10 cellular contexts compared by ENCODE assay signal in the genomic region with DNA sequence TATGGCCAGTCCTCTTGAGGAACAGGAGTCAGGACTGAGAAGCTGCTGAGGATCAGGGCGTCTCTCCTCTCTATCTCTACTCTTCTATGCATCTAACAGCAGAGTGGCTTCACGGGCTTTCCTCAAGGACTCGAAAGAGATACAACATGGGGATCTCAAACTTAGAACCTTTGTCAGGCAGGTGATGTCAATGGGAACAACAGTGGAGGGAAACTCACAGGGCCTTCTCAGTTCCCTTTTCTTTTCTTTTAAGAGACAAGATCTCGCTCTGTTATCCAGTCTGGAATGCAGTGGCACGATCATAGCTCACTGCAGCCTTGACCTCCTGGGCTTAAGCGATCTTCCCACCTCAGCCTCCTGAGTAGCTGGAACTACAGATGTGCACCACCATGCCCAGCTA.
"Had no signal": no experiment of that assay in that cellular context is flagged by ENCODE, and none has a peak within 500 bp of the region (broad histone marks: within the 10 kb centered on the region; RNA-seq: fewer than 3 reads in every experiment).

No MANE protein-coding gene starts in this region.

- H2AFZ ChIP-seq: GM23248 had no signal

- H3K9ac ChIP-seq: GM23248, KMS-11 had no signal

- H3K27ac Mint-ChIP-seq: HFFc6 had no signal

- FAIRE-seq: HTR-8/SVneo had no signal

- H3K36me3 ChIP-seq: HAP-1 had no signal

- ATAC-seq: HCT116 had no signal

- DNase-seq: GOT3, H7, HFFc6, IMR-90, KBM-7 had no signal

- H3K27ac ChIP-seq: GM23248, KMS-11 had no signal

- H3K4me3 ChIP-seq: GM23248, HAP-1 had no signal

- H3K9me3 ChIP-seq: HAP-1 had no signal

- H3K9me3 Mint-ChIP-seq: HFFc6 had no signal

- H3K4me3 Mint-ChIP-seq: HFFc6 had no signal

- H3K4me2 ChIP-seq: KMS-11 had no signal
